ENCODE assay signal across 1 cellular context in genomic region chr15:40104296-40104864, GRCh38.
TF ChIP-seq lines count a peak whose summit lies in the region.

No MANE protein-coding gene starts in this region.

TF ChIP-seq in HEK293, 187 proteins besides CTCF, POLR2A, EP300 and RAD21 (continued from another document):
- no peak for TF ChIP-seq REST (tag by site-specific recombination; IDR thresholded peaks at IDR 0.05)
- TF ChIP-seq BCL11B (tag by site-specific recombination; IDR thresholded peaks at IDR 0.05; ENCODE audit: low read depth) = no peak
- TF ChIP-seq ZBTB6 (tag by site-specific recombination; IDR thresholded peaks at IDR 0.05) = no peak
- TF ChIP-seq ZBTB49 (tag by site-specific recombination; IDR thresholded peaks at IDR 0.05; ENCODE audit: low read depth) = no peak
- TF ChIP-seq GLIS2 (tag by site-specific recombination; IDR thresholded peaks at IDR 0.05) = no peak
- TF ChIP-seq ZNF341 (tag by site-specific recombination; IDR thresholded peaks at IDR 0.05; ENCODE audit: low read depth) = no peak
